Comparison of ENCODE assay signal across 1 cellular context in genomic region chr18:57466745-57467144, GRCh38.
TF ChIP-seq lines count a peak whose summit lies in the region.

No MANE protein-coding gene starts in this region.

TF ChIP-seq in SK-N-SH treated with all-trans-retinoic acid at 6 μM for 48 hours, 23 proteins besides CTCF, POLR2A, EP300 and RAD21 (continued from another document):
- TF ChIP-seq ZFP30 (CRISPR knock-in tag; IDR thresholded peaks at IDR 0.05): no peak
TF ChIP-seq in SK-N-SH treated with all-trans-retinoic acid at 6 μM for 48 hours: peak in this region for 0.
